9 cellular contexts compared by ENCODE assay signal in the genomic region with DNA sequence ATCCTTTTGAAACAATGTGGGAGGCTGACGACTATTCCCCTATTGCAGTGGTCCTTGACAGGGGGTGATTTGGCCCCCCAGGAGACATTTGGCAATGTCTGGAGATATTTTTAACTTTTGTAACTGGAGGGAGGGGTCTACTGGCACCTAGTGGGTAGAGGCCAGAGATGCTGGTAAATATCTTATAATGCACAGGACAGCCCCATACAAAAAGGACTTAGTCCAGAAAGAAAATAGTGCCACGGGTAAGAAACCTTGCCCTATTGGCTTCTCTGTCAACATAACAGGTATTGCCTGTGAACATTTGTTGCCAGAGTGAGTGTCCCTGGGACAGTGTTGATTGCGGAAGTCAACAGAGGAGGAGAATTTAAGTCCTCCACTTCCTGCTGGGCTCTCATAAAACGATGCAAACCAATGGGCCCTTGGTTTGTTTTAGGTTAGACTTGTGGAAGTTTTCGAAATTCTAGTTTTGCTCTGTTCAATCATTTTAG.
A peak's percentile ranks its signal among the peaks of the same experiment; 100 is the strongest.
DNase-seq lines count a peak whose midpoint lies in the region; ATAC-seq and TF ChIP-seq lines count a peak whose summit lies in the region.
"Had no signal": no experiment of that assay in that cellular context is flagged by ENCODE, and none has a peak within 500 bp of the region (broad histone marks: within the 10 kb centered on the region; RNA-seq: fewer than 3 reads in every experiment).

No MANE protein-coding gene starts in this region.

- TF ChIP-seq CTCF in esophagus squamous epithelium (IDR thresholded peaks at IDR 0.05) (no peak), glutamatergic neuron (IDR thresholded peaks at IDR 0.05; ENCODE audit: partially characterized antibody, unreplicated experiment) (no peak)

- TF ChIP-seq POLR2A in esophagus squamous epithelium (IDR thresholded peaks at IDR 0.05), result no peak

- H3K4me3 Mint-ChIP-seq in T-helper 1 cell treated with Interleukin-12 subunit alpha and Interleukin-12 subunit beta and Interleukin-4 antibody, amounts not matched to agents 30 μg/mL and 1 μg/mL, for 36 hours, result no peak overlapping the region
- no peak overlapping the region for H3K4me3 Mint-ChIP-seq in stimulated activated naive B cell treated with anti-CD40 and anti-IgM and Interleukin-4, amounts not matched to agents 10 μg/mL and 1 μg/mL and 100 μg/mL, for 72 hours
- no peak overlapping the region for H3K4me3 Mint-ChIP-seq in glutamatergic neuron (ENCODE audit: unreplicated experiment)
- H3K4me3 Mint-ChIP-seq: memory B cell had no signal

- H3K27ac ChIP-seq in esophagus squamous epithelium, result peak overlapping the region; percentile 71 to 89 (median 85)

- H3K27me3 ChIP-seq in esophagus squamous epithelium, result no peaks in the 10 kb centered on the region

- H3K4me1 Mint-ChIP-seq in T-helper 1 cell treated with Interleukin-12 subunit alpha and Interleukin-12 subunit beta and Interleukin-4 antibody, amounts not matched to agents 30 μg/mL and 1 μg/mL, for 36 hours (ENCODE audit: low read depth), result peaks cover 29% of the 10 kb centered on the region
- peaks cover 20 to 40% of the 10 kb centered on the region in 2 donors for H3K4me1 Mint-ChIP-seq in stimulated activated naive B cell treated with anti-CD40 and anti-IgM and Interleukin-4, amounts not matched to agents 10 μg/mL and 1 μg/mL and 100 μg/mL, for 72 hours
- H3K4me1 Mint-ChIP-seq in glutamatergic neuron (ENCODE audit: low read depth, unreplicated experiment), result peaks cover 8% of the 10 kb centered on the region

- 61 to 81% methylated on average over 5 of the region's 5 CpGs for WGBS in esophagus squamous epithelium, 2 donors

- no peaks in the 10 kb centered on the region for H3K9me3 Mint-ChIP-seq in T-helper 1 cell treated with Interleukin-12 subunit alpha and Interleukin-12 subunit beta and Interleukin-4 antibody, amounts not matched to agents 30 μg/mL and 1 μg/mL, for 36 hours
- no peaks in the 10 kb centered on the region for H3K9me3 Mint-ChIP-seq in stimulated activated naive B cell treated with anti-CD40 and anti-IgM and Interleukin-4, amounts not matched to agents 10 μg/mL and 1 μg/mL and 100 μg/mL, for 72 hours
- peaks cover 2% of the 10 kb centered on the region for H3K9me3 Mint-ChIP-seq in glutamatergic neuron (ENCODE audit: unreplicated experiment)
- H3K9me3 Mint-ChIP-seq: memory B cell had no signal

- H3K27me3 Mint-ChIP-seq in T-helper 1 cell treated with Interleukin-12 subunit alpha and Interleukin-12 subunit beta and Interleukin-4 antibody, amounts not matched to agents 30 μg/mL and 1 μg/mL, for 36 hours (ENCODE audit: low read depth), result no peaks in the 10 kb centered on the region
- no peaks in the 10 kb centered on the region for H3K27me3 Mint-ChIP-seq in stimulated activated naive B cell treated with anti-CD40 and anti-IgM and Interleukin-4, amounts not matched to agents 10 μg/mL and 1 μg/mL and 100 μg/mL, for 72 hours
- H3K27me3 Mint-ChIP-seq in glutamatergic neuron (ENCODE audit: unreplicated experiment), result no peaks in the 10 kb centered on the region
- H3K27me3 Mint-ChIP-seq: memory B cell had no signal

- peaks cover 20 to 64% (median 35%) of the 10 kb centered on the region in 3 donors for H3K4me1 ChIP-seq in esophagus squamous epithelium

- no peak for ATAC-seq in stimulated activated naive B cell treated with anti-CD40 and anti-IgM and Interleukin-4, amounts not matched to agents 10 μg/mL and 1 μg/mL and 100 μg/mL, for 72 hours (replicated peaks)
- ATAC-seq in GM21360 (IDR thresholded peaks at IDR 0.05; ENCODE audit: unreplicated experiment), result no peak

- no peak overlapping the region for H3K4me3 ChIP-seq in esophagus squamous epithelium

- no peaks in the 10 kb centered on the region for H3K9me3 ChIP-seq in esophagus squamous epithelium

- H3K36me3 ChIP-seq in esophagus squamous epithelium, result no peaks in the 10 kb centered on the region

- DNase-seq in T-helper 1 cell, result no peak
- DNase-seq in NCI-H446 (lab: John Stamatoyannopoulos, UW), result peak; percentile 13 to 61
- DNase-seq in esophagus squamous epithelium (lab: John Stamatoyannopoulos, UW), result no peak
- no peak for DNase-seq in stimulated activated naive B cell treated with anti-CD40 and anti-IgM and Interleukin-4, amounts not matched to agents 10 μg/mL and 1 μg/mL and 100 μg/mL, for 72 hours
- no peak for DNase-seq in SW480 (ENCODE audit: low spot score)
- no peak for DNase-seq in glutamatergic neuron

- intact Hi-C loops in esophagus squamous epithelium (cut with DNase I), result no loop called here

- no peaks in the 10 kb centered on the region for H3K36me3 Mint-ChIP-seq in T-helper 1 cell treated with Interleukin-12 subunit alpha and Interleukin-12 subunit beta and Interleukin-4 antibody, amounts not matched to agents 30 μg/mL and 1 μg/mL, for 36 hours (ENCODE audit: low read depth)
- H3K36me3 Mint-ChIP-seq in stimulated activated naive B cell treated with anti-CD40 and anti-IgM and Interleukin-4, amounts not matched to agents 10 μg/mL and 1 μg/mL and 100 μg/mL, for 72 hours, result no peaks in the 10 kb centered on the region
- no peaks in the 10 kb centered on the region for H3K36me3 Mint-ChIP-seq in glutamatergic neuron (ENCODE audit: unreplicated experiment)
- H3K36me3 Mint-ChIP-seq: memory B cell had no signal

- H3K27ac Mint-ChIP-seq in T-helper 1 cell treated with Interleukin-12 subunit alpha and Interleukin-12 subunit beta and Interleukin-4 antibody, amounts not matched to agents 30 μg/mL and 1 μg/mL, for 36 hours, result peak overlapping the region; percentile 64
- H3K27ac Mint-ChIP-seq in stimulated activated naive B cell treated with anti-CD40 and anti-IgM and Interleukin-4, amounts not matched to agents 10 μg/mL and 1 μg/mL and 100 μg/mL, for 72 hours, result peak overlapping the region; percentile 60
- H3K27ac Mint-ChIP-seq in glutamatergic neuron (ENCODE audit: unreplicated experiment), result no peak overlapping the region
- H3K27ac Mint-ChIP-seq: memory B cell had no signal

Comparison
In these comparisons a context has a peak if more than half of its experiments do, and no peak if none do; other contexts are left out.
1. DNase-seq: peak in NCI-H446 (2 of 2); none in T-helper 1 cell (0 of 5), esophagus squamous epithelium (single experiment), stimulated activated naive B cell treated with anti-CD40 and anti-IgM and Interleukin-4, amounts not matched to agents 10 μg/mL and 1 μg/mL and 100 μg/mL, for 72 hours (single experiment), SW480 (single experiment) and glutamatergic neuron (single experiment).